ENCODE assay signal across 1 cellular context in the genomic region with DNA sequence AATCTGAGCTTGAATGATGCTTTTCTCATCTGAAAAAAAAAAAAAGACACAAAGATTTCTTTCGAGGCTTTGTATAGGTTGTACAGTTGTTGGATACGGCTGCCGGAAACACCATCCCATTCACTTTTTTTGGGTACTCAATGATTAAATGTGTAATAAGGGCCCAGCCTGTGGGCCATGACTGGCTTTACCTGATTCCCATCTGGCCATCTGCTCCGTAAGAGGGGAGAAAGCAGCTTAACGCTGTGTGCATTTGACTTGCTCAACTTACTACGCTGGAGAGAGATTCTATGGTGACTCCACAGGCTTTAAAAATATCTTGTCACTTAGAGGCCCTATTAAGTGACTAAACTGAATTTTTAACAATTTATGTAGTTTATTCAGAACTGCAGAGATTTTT.
TF ChIP-seq lines count a peak whose summit lies in the region.

No MANE protein-coding gene starts in this region.

TF ChIP-seq in SK-N-SH, 30 proteins besides CTCF, POLR2A, EP300 and RAD21 (continued from another document):
- TF ChIP-seq TAF1 (IDR thresholded peaks at IDR 0.05; ENCODE audit: borderline replicate concordance, low read depth, low read length) = no peak
- no peak for TF ChIP-seq USF1 (IDR thresholded peaks at IDR 0.05; ENCODE audit: borderline replicate concordance, low read depth)
- no peak for TF ChIP-seq EZH2phosphoT487 (IDR thresholded peaks at IDR 0.05; ENCODE audit: borderline replicate concordance, low read depth)
